ENCODE assay signal across 14 cellular contexts in genomic region chr5:14816374-14816998, GRCh38. TPM values are rescaled to one million over a fixed set of nuclear protein-coding genes. Genes with fewer than 3 reads are reported as not detected.
DNase-seq lines count a peak whose midpoint lies in the region; ATAC-seq and TF ChIP-seq lines count a peak whose summit lies in the region.
"Had no signal": no experiment of that assay in that cellular context is flagged by ENCODE, and none has a peak within 500 bp of the region (broad histone marks: within the 10 kb centered on the region; RNA-seq: fewer than 3 reads in every experiment).

No MANE protein-coding gene starts in this region.

- TF ChIP-seq CTCF in RWPE2 (IDR thresholded peaks at IDR 0.05; ENCODE audit: poor library complexity, severe bottlenecking) = no peak

- H3K36me3 ChIP-seq in RWPE2 (ENCODE audit: low read depth) (no peaks in the 10 kb centered on the region), subcutaneous abdominal adipose tissue (ENCODE audit: control insufficient read depth in 5 of 5, insufficient read depth in 5 of 5, low read length in 5 of 5) (no peaks in the 10 kb centered on the region)
- H3K36me3 ChIP-seq: colonic mucosa, transverse colon had no signal

- no peak overlapping the region for H3K4me3 ChIP-seq in RWPE2 (ENCODE audit: severe bottlenecking)
- no peak overlapping the region for H3K4me3 ChIP-seq in subcutaneous abdominal adipose tissue (ENCODE audit: low read depth in 1 of 5, low read length in 5 of 5)
- H3K4me3 ChIP-seq: colonic mucosa, transverse colon had no signal

- peaks cover 73% of the 10 kb centered on the region for H3K4me1 Mint-ChIP-seq in activated naive CD8-positive, alpha-beta T cell (ENCODE audit: low read depth)
- peaks cover 65% of the 10 kb centered on the region for H3K4me1 Mint-ChIP-seq in activated naive CD8-positive, alpha-beta T cell treated with anti-CD3 and anti-CD28 coated beads for 36 hours

- no peak for DNase-seq in activated naive CD8-positive, alpha-beta T cell treated with anti-CD3 and anti-CD28 coated beads for 36 hours
- DNase-seq in RWPE2 (ENCODE audit: low spot score) (no peak), fibroblast of gingiva (ENCODE audit: low read depth) (peak; percentile 27), NCI-H69 (lab: John Stamatoyannopoulos, UW) (no peak), DMS153 treated with DMSO at 0.1 percent for 48 hours (lab: John Stamatoyannopoulos, UW; ENCODE audit: unreplicated experiment) (no peak)
- DNase-seq: activated CD8-positive, alpha-beta memory T cell treated with anti-CD3 and anti-CD28 coated beads for 24 hours; activated naive CD4-positive, alpha-beta T cell treated with anti-CD3 and anti-CD28 coated beads, Interleukin-2, amount 10 ng/mL, durations not matched to agents 7 days and 5 days; colonic mucosa; mesendoderm; transverse colon had no signal

- H3K9ac ChIP-seq in subcutaneous abdominal adipose tissue (ENCODE audit: low read length in 5 of 5) = no peak overlapping the region

- H3K4me1 ChIP-seq in RWPE2 (ENCODE audit: insufficient read depth, poor library complexity, severe bottlenecking) = peaks cover 19% of the 10 kb centered on the region
- H3K4me1 ChIP-seq in subcutaneous abdominal adipose tissue (ENCODE audit: control insufficient read depth in 5 of 5, insufficient read depth in 5 of 5, low read length in 5 of 5) = peaks cover 0 to 28% (median 18%) of the 10 kb centered on the region in 5 donors
- H3K4me1 ChIP-seq: colonic mucosa had no signal

- peaks cover 12% of the 10 kb centered on the region for H3K36me3 Mint-ChIP-seq in activated naive CD8-positive, alpha-beta T cell
- H3K36me3 Mint-ChIP-seq in activated naive CD8-positive, alpha-beta T cell treated with anti-CD3 and anti-CD28 coated beads for 36 hours = peaks cover 15% of the 10 kb centered on the region

- H3K27ac ChIP-seq in RWPE2 (ENCODE audit: poor library complexity, severe bottlenecking) (peak overlapping the region; percentile 73), subcutaneous abdominal adipose tissue (ENCODE audit: low read depth, low read length) (peak overlapping the region; percentile 38)
- H3K27ac ChIP-seq: colonic mucosa, transverse colon had no signal

- H3K27ac Mint-ChIP-seq in activated naive CD8-positive, alpha-beta T cell = peak overlapping the region; percentile 48
- H3K27ac Mint-ChIP-seq in activated naive CD8-positive, alpha-beta T cell treated with anti-CD3 and anti-CD28 coated beads for 36 hours = no peak overlapping the region
- H3K27ac Mint-ChIP-seq: activated naive CD4-positive, alpha-beta T cell treated with anti-CD3 and anti-CD28 coated beads, Interleukin-2, amount 10 ng/mL, durations not matched to agents 7 days and 5 days had no signal

- ATAC-seq in RWPE2 (ENCODE audit: low read depth) = peak; percentile 62
- no peak for ATAC-seq in HG03521 (IDR thresholded peaks at IDR 0.05; ENCODE audit: unreplicated experiment)
- ATAC-seq: HCT116 had no signal

- H3K9me3 ChIP-seq in RWPE2 (ENCODE audit: severe bottlenecking) = no peaks in the 10 kb centered on the region
- H3K9me3 ChIP-seq in subcutaneous abdominal adipose tissue (ENCODE audit: control insufficient read depth in 5 of 5, low read length in 5 of 5) = no peaks in the 10 kb centered on the region
- H3K9me3 ChIP-seq: colonic mucosa, transverse colon had no signal

- no peaks in the 10 kb centered on the region for H3K27me3 Mint-ChIP-seq in activated naive CD8-positive, alpha-beta T cell
- no peaks in the 10 kb centered on the region for H3K27me3 Mint-ChIP-seq in activated naive CD8-positive, alpha-beta T cell treated with anti-CD3 and anti-CD28 coated beads for 36 hours
- H3K27me3 Mint-ChIP-seq: activated naive CD4-positive, alpha-beta T cell treated with anti-CD3 and anti-CD28 coated beads, Interleukin-2, amount 10 ng/mL, durations not matched to agents 7 days and 5 days had no signal

- H3K27me3 ChIP-seq in RWPE2 (ENCODE audit: insufficient read depth, poor library complexity, severe bottlenecking) (no peaks in the 10 kb centered on the region), subcutaneous abdominal adipose tissue (ENCODE audit: control insufficient read depth in 5 of 5, insufficient read depth in 4 of 5, low read length in 5 of 5) (no peaks in the 10 kb centered on the region)
- H3K27me3 ChIP-seq: colonic mucosa, transverse colon had no signal

- no peak overlapping the region for H3K4me3 Mint-ChIP-seq in activated naive CD8-positive, alpha-beta T cell
- H3K4me3 Mint-ChIP-seq in activated naive CD8-positive, alpha-beta T cell treated with anti-CD3 and anti-CD28 coated beads for 36 hours = no peak overlapping the region
- H3K4me3 Mint-ChIP-seq: activated naive CD4-positive, alpha-beta T cell treated with anti-CD3 and anti-CD28 coated beads, Interleukin-2, amount 10 ng/mL, durations not matched to agents 7 days and 5 days had no signal

- H3K9me3 Mint-ChIP-seq in activated naive CD8-positive, alpha-beta T cell (ENCODE audit: low read depth) = no peaks in the 10 kb centered on the region
- H3K9me3 Mint-ChIP-seq in activated naive CD8-positive, alpha-beta T cell treated with anti-CD3 and anti-CD28 coated beads for 36 hours = no peaks in the 10 kb centered on the region
- H3K9me3 Mint-ChIP-seq: activated naive CD4-positive, alpha-beta T cell treated with anti-CD3 and anti-CD28 coated beads, Interleukin-2, amount 10 ng/mL, durations not matched to agents 7 days and 5 days had no signal

RNA-seq across cellular contexts. Expression of gene ANKH, which starts 55.1 kb away (rescaled TPM):
- total RNA-seq in activated naive CD8-positive, alpha-beta T cell treated with anti-CD3 and anti-CD28 coated beads for 36 hours = 10 to 100 TPM; 82.5 to 84.6 TPM
